29 cellular contexts compared by ENCODE assay signal in the genomic region with DNA sequence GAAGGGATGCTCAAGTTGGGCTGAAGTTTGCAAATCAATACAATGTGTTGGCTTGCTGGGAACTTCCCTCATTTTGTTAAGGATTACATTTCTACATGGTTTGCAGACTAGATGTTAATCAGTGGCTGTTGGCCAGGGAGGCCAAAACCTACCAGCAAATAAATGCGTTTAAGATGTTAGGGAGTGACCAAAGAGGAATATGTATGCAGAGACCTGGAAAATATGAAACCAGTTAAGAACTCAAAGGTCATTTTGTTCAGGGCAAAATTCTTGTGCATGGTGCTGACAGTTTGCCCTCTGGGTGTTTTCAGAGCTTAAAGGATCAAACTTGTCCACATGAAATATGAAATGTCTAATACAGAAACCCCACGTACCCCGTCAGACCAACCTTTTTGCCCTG. TPM values are rescaled to one million over a fixed set of nuclear protein-coding genes. Genes with fewer than 3 reads are reported as not detected.
"Had no signal": no experiment of that assay in that cellular context is flagged by ENCODE, and none has a peak within 500 bp of the region (broad histone marks: within the 10 kb centered on the region; RNA-seq: fewer than 3 reads in every experiment).

No MANE protein-coding gene starts in this region.

- H3K27ac Mint-ChIP-seq: activated CD4-positive, alpha-beta T cell treated with anti-CD3 and anti-CD28 coated beads, Interleukin-2, amount 10 ng/mL, durations not matched to agents 24 days and 14 days; activated CD8-positive, alpha-beta T cell treated with anti-CD3 and anti-CD28 coated beads for 36 hours; activated naive CD8-positive, alpha-beta T cell treated with anti-CD3 and anti-CD28 coated beads for 36 hours; activated T-cell treated with anti-CD3 and anti-CD28 coated beads, Interleukin-2, amount 50 U/mL, for 72 hours; activated T-helper 17 cell treated with anti-CD3 and anti-CD28 coated beads, Interleukin-2, amount 50 U/mL, for 72 hours; IgD-negative memory B cell; T-helper 1 cell treated with Interleukin-12 subunit alpha and Interleukin-12 subunit beta and Interleukin-4 antibody, amounts not matched to agents 30 μg/mL and 1 μg/mL, for 36 hours; T-helper 2 cell treated with Interferon-gamma antibody and Interleukin-4, amounts not matched to agents 5 μg/mL and 100 μg/mL, for 36 hours had no signal

- H3K36me3 ChIP-seq: ascending aorta had no signal

- FAIRE-seq: TTC549 had no signal

- H3K27me3 Mint-ChIP-seq: activated CD4-positive, alpha-beta T cell treated with anti-CD3 and anti-CD28 coated beads, Interleukin-2, amount 10 ng/mL, durations not matched to agents 24 days and 14 days; activated CD8-positive, alpha-beta T cell treated with anti-CD3 and anti-CD28 coated beads for 36 hours; activated naive CD8-positive, alpha-beta T cell treated with anti-CD3 and anti-CD28 coated beads for 36 hours; activated T-helper 17 cell treated with anti-CD3 and anti-CD28 coated beads, Interleukin-2, amount 50 U/mL, for 72 hours; IgD-negative memory B cell had no signal

- H3K4me3 ChIP-seq: ascending aorta had no signal

- H3K27me3 ChIP-seq: ascending aorta had no signal

- H3K4me3 Mint-ChIP-seq: activated CD4-positive, alpha-beta T cell treated with anti-CD3 and anti-CD28 coated beads, Interleukin-2, amount 10 ng/mL, durations not matched to agents 24 days and 14 days; activated CD8-positive, alpha-beta T cell treated with anti-CD3 and anti-CD28 coated beads for 36 hours; activated naive CD8-positive, alpha-beta T cell treated with anti-CD3 and anti-CD28 coated beads for 36 hours; activated T-cell treated with anti-CD3 and anti-CD28 coated beads, Interleukin-2, amount 50 U/mL, for 72 hours; activated T-helper 17 cell treated with anti-CD3 and anti-CD28 coated beads, Interleukin-2, amount 50 U/mL, for 72 hours; IgD-negative memory B cell; T-helper 1 cell treated with Interleukin-12 subunit alpha and Interleukin-12 subunit beta and Interleukin-4 antibody, amounts not matched to agents 30 μg/mL and 1 μg/mL, for 36 hours; T-helper 2 cell treated with Interferon-gamma antibody and Interleukin-4, amounts not matched to agents 5 μg/mL and 100 μg/mL, for 36 hours had no signal

- H3K9me3 ChIP-seq: ascending aorta had no signal

- H3K4me1 ChIP-seq: ascending aorta had no signal

- ATAC-seq: activated CD8-positive, alpha-beta T cell treated with anti-CD3 and anti-CD28 coated beads for 36 hours; activated T-cell treated with anti-CD3 and anti-CD28 coated beads, Interleukin-2, amount 50 U/mL, for 72 hours; activated T-helper 17 cell treated with anti-CD3 and anti-CD28 coated beads, Interleukin-2, amount 50 U/mL, for 72 hours had no signal

- H3K4me1 Mint-ChIP-seq: IgD-negative memory B cell had no signal

- H3K27ac ChIP-seq: ascending aorta had no signal

- DNase-seq: activated CD4-positive, alpha-beta T cell treated with anti-CD3 and anti-CD28 coated beads, Interleukin-2, amount 10 ng/mL, durations not matched to agents 24 days and 14 days; activated CD4-positive, alpha-beta T cell treated with anti-CD3 and anti-CD28 coated beads, Interleukin-2, amount 50 U/mL, for 4 hours; activated CD8-positive, alpha-beta T cell treated with anti-CD3 and anti-CD28 coated beads for 36 hours; activated effector memory CD4-positive, alpha-beta T cell treated with anti-CD3 and anti-CD28 coated beads, Interleukin-2, amount 50 U/mL, for 16 hours; activated naive CD4-positive, alpha-beta T cell; activated naive CD4-positive, alpha-beta T cell treated with anti-CD3 and anti-CD28 coated beads, Interleukin-2, amount 50 U/mL, for 16 hours; activated naive CD8-positive, alpha-beta T cell treated with anti-CD3 and anti-CD28 coated beads for 36 hours; activated T-cell treated with anti-CD3 and anti-CD28 coated beads, Interleukin-2, amount 50 U/mL, for 1 hour; activated T-cell treated with anti-CD3 and anti-CD28 coated beads, Interleukin-2, amount 50 U/mL, for 72 hours; amygdala; Karpas-422; NCI-H1048; NCI-H1105 treated with DMSO at 0.1 percent for 48 hours; NCI-H1436; NCI-H1694; NCI-H1930; NCI-H2081 treated with DMSO at 0.1 percent for 48 hours; NCI-H510A; NCI-H526; NCI-H748 treated with DMSO at 0.1 percent for 48 hours; NK-92 treated with Interleukin-12 subunit alpha and Interleukin-12 subunit beta, amount 100 ng/mL, for 24 hours; SHP77 had no signal

- H3K36me3 Mint-ChIP-seq: activated naive CD8-positive, alpha-beta T cell treated with anti-CD3 and anti-CD28 coated beads for 36 hours; IgD-negative memory B cell had no signal

- H3K9me3 Mint-ChIP-seq: activated CD4-positive, alpha-beta T cell treated with anti-CD3 and anti-CD28 coated beads, Interleukin-2, amount 10 ng/mL, durations not matched to agents 24 days and 14 days; activated CD8-positive, alpha-beta T cell treated with anti-CD3 and anti-CD28 coated beads for 36 hours; activated naive CD8-positive, alpha-beta T cell treated with anti-CD3 and anti-CD28 coated beads for 36 hours; activated T-cell treated with anti-CD3 and anti-CD28 coated beads, Interleukin-2, amount 50 U/mL, for 72 hours; activated T-helper 17 cell treated with anti-CD3 and anti-CD28 coated beads, Interleukin-2, amount 50 U/mL, for 72 hours; IgD-negative memory B cell; T-helper 1 cell treated with Interleukin-12 subunit alpha and Interleukin-12 subunit beta and Interleukin-4 antibody, amounts not matched to agents 30 μg/mL and 1 μg/mL, for 36 hours; T-helper 2 cell treated with Interferon-gamma antibody and Interleukin-4, amounts not matched to agents 5 μg/mL and 100 μg/mL, for 36 hours had no signal

RNA-seq across cellular contexts. Expression of a gene that starts 30.3 kb away (rescaled TPM):
- total RNA-seq: ascending aorta, SK-MEL-5 had no signal
